ENCODE assay signal across 11 cellular contexts in genomic region chr3:4827767-4828166, GRCh38.
DNase-seq lines count a peak whose midpoint lies in the region; ATAC-seq and TF ChIP-seq lines count a peak whose summit lies in the region.
"Had no signal": no experiment of that assay in that cellular context is flagged by ENCODE, and none has a peak within 500 bp of the region (broad histone marks: within the 10 kb centered on the region; RNA-seq: fewer than 3 reads in every experiment).

No MANE protein-coding gene starts in this region.

- H3K4me3 ChIP-seq in fibroblast of mammary gland (ENCODE audit: control insufficient read depth, low read depth, low read length) (no peak overlapping the region), stomach (no peak overlapping the region)

- DNase-seq in activated CD8-positive, alpha-beta memory T cell treated with anti-CD3 and anti-CD28 coated beads, Interleukin-2, amount 10 ng/mL, durations not matched to agents 7 days and 5 days: no peak
- no peak for DNase-seq in activated CD8-positive, alpha-beta memory T cell treated with anti-CD3 and anti-CD28 coated beads, Interleukin-2, amount 50 U/mL, for 4 hours
- DNase-seq in T-helper 17 cell (no peak), fibroblast of mammary gland (ENCODE audit: low read depth) (peak; percentile 22), stomach (no peak), amygdala (lab: John Stamatoyannopoulos, UW) (no peak)
- DNase-seq: endodermal cell, NCI-H1417, posterior cingulate gyrus had no signal

- no peak for ATAC-seq in activated CD8-positive, alpha-beta memory T cell treated with anti-CD3 and anti-CD28 coated beads, Interleukin-2, amount 10 ng/mL, durations not matched to agents 7 days and 5 days
- ATAC-seq in T-helper 17 cell (no peak), HG03025 (IDR thresholded peaks at IDR 0.05; ENCODE audit: low FRiP score, unreplicated experiment) (no peak), HG03095 (IDR thresholded peaks at IDR 0.05; ENCODE audit: unreplicated experiment) (no peak)

- no peak overlapping the region for H3K4me3 Mint-ChIP-seq in activated CD8-positive, alpha-beta memory T cell treated with anti-CD3 and anti-CD28 coated beads, Interleukin-2, amount 10 ng/mL, durations not matched to agents 7 days and 5 days
- H3K4me3 Mint-ChIP-seq in T-helper 17 cell: peak overlapping the region; percentile 5
- H3K4me3 Mint-ChIP-seq: endodermal cell had no signal

- H3K27me3 ChIP-seq in stomach: no peaks in the 10 kb centered on the region

- 77 to 85% (median 81%) methylated on average over 8 of the region's 8 CpGs for WGBS in stomach, 5 donors

- TF ChIP-seq EP300 in stomach (IDR thresholded peaks at IDR 0.05): no peak

- H3K9me3 ChIP-seq in T-helper 17 cell (ENCODE audit: control insufficient read depth, low read length, poor library complexity, severe bottlenecking) (no peaks in the 10 kb centered on the region), stomach (no peaks in the 10 kb centered on the region)

- H3K27ac ChIP-seq in stomach: peak overlapping the region in 4 of 5 donors; percentile 26 to 73 (median 69)

- H3K27ac Mint-ChIP-seq in activated CD8-positive, alpha-beta memory T cell treated with anti-CD3 and anti-CD28 coated beads, Interleukin-2, amount 10 ng/mL, durations not matched to agents 7 days and 5 days: peak overlapping the region; percentile 99
- peak overlapping the region; percentile 97 for H3K27ac Mint-ChIP-seq in T-helper 17 cell
- H3K27ac Mint-ChIP-seq: endodermal cell had no signal

- CTCF ChIA-PET in activated CD8-positive, alpha-beta memory T cell treated with anti-CD3 and anti-CD28 coated beads, Interleukin-2, amount 10 ng/mL, durations not matched to agents 7 days and 5 days (lab: Charles Lee): interaction anchor here (0.7 to 4.7 kb wide), 8 partner anchors 21 to 230 kb away, joined by 3 to 22 read pairs (median 5); partner anchors contain the start of gene BHLHE40

- no peak for TF ChIP-seq POLR2A in stomach (IDR thresholded peaks at IDR 0.05)

- H3K9me3 Mint-ChIP-seq in activated CD8-positive, alpha-beta memory T cell treated with anti-CD3 and anti-CD28 coated beads, Interleukin-2, amount 10 ng/mL, durations not matched to agents 7 days and 5 days (ENCODE audit: low read depth): peaks cover 2% of the 10 kb centered on the region
- H3K9me3 Mint-ChIP-seq: endodermal cell had no signal

- TF ChIP-seq CTCF in fibroblast of mammary gland (conservative IDR thresholded peaks at IDR 0.05; ENCODE audit: control insufficient read depth, insufficient read depth, low read depth, low read length): no peak
- no peak for TF ChIP-seq CTCF in stomach (IDR thresholded peaks at IDR 0.05)

- H3K36me3 ChIP-seq in stomach: peaks cover 0 to 15% (median under 1%) of the 10 kb centered on the region in 4 donors

- H3K36me3 Mint-ChIP-seq in activated CD8-positive, alpha-beta memory T cell treated with anti-CD3 and anti-CD28 coated beads, Interleukin-2, amount 10 ng/mL, durations not matched to agents 7 days and 5 days: peaks cover 78% of the 10 kb centered on the region
- peaks cover 11% of the 10 kb centered on the region for H3K36me3 Mint-ChIP-seq in T-helper 17 cell (ENCODE audit: low read depth)

- no peaks in the 10 kb centered on the region for H3K27me3 Mint-ChIP-seq in activated CD8-positive, alpha-beta memory T cell treated with anti-CD3 and anti-CD28 coated beads, Interleukin-2, amount 10 ng/mL, durations not matched to agents 7 days and 5 days
- no peaks in the 10 kb centered on the region for H3K27me3 Mint-ChIP-seq in T-helper 17 cell

- H3K4me1 ChIP-seq in stomach: peaks cover 15 to 66% (median 34%) of the 10 kb centered on the region in 4 donors

- H3K4me1 Mint-ChIP-seq in activated CD8-positive, alpha-beta memory T cell treated with anti-CD3 and anti-CD28 coated beads, Interleukin-2, amount 10 ng/mL, durations not matched to agents 7 days and 5 days: peaks cover 94% of the 10 kb centered on the region
- H3K4me1 Mint-ChIP-seq in T-helper 17 cell: peaks cover 82% of the 10 kb centered on the region

- intact Hi-C loops in stomach (cut with DNase I; ENCODE audit: low total_unique reads): no loop called here
